In genomic region chr16:87715231-87715630, GRCh38 we compare ENCODE assay signal across 23 cellular contexts. TPM values are rescaled to one million over a fixed set of nuclear protein-coding genes. Genes with fewer than 3 reads are reported as not detected.
DNase-seq lines count a peak whose midpoint lies in the region; ATAC-seq lines count a peak whose summit lies in the region.
"Had no signal": no experiment of that assay in that cellular context is flagged by ENCODE, and none has a peak within 500 bp of the region (broad histone marks: within the 10 kb centered on the region; RNA-seq: fewer than 3 reads in every experiment).

No MANE protein-coding gene starts in this region.

- POLR2A ChIA-PET in activated CD4-positive, alpha-beta T cell treated with anti-CD3 and anti-CD28 coated beads, Interleukin-2, amount 10 ng/mL, durations not matched to agents 7 days and 5 days (lab: Charles Lee) = no interaction called here
- POLR2A ChIA-PET in T-cell (lab: Charles Lee) = no interaction called here

- no peaks in the 10 kb centered on the region for H3K9me3 Mint-ChIP-seq in activated CD4-positive, alpha-beta T cell treated with anti-CD3 and anti-CD28 coated beads, Interleukin-2, amount 10 ng/mL, durations not matched to agents 7 days and 5 days
- H3K9me3 Mint-ChIP-seq in T-cell = no peaks in the 10 kb centered on the region
- H3K9me3 Mint-ChIP-seq in immature natural killer cell = no peaks in the 10 kb centered on the region
- H3K9me3 Mint-ChIP-seq: activated T-helper 1 cell treated with anti-CD3 and anti-CD28 coated beads, Interleukin-12 subunit alpha, Interleukin-12 subunit beta, Interleukin-2, Interleukin-4 antibody, amounts not matched to agents 30 ng/mL and 10 ng/mL and 1 ng/mL, durations not matched to agents 14 hours and 24 hours and 36 hours had no signal

- peak overlapping the region in 4 of 11 experiments; percentile 82 to 86 (median 84); a peak in 7 of 22 replicates for H3K27ac ChIP-seq in BLaER1 treated with 17β-estradiol and CSF1 and Interleukin-3, amounts not matched to agents 10 nM and 100 nM
- H3K27ac ChIP-seq: ovary, stomach had no signal

- peak overlapping the region; percentile 91 for H3K27ac Mint-ChIP-seq in activated CD4-positive, alpha-beta T cell treated with anti-CD3 and anti-CD28 coated beads, Interleukin-2, amount 10 ng/mL, durations not matched to agents 7 days and 5 days
- H3K27ac Mint-ChIP-seq in T-cell = peak overlapping the region; percentile 86 to 93
- H3K27ac Mint-ChIP-seq in immature natural killer cell = peak overlapping the region; percentile 83 to 100 (median 96)
- H3K27ac Mint-ChIP-seq: activated T-helper 1 cell treated with anti-CD3 and anti-CD28 coated beads, Interleukin-12 subunit alpha, Interleukin-12 subunit beta, Interleukin-2, Interleukin-4 antibody, amounts not matched to agents 30 ng/mL and 10 ng/mL and 1 ng/mL, durations not matched to agents 14 hours and 24 hours and 36 hours had no signal

- ATAC-seq in T-cell (replicated peaks in 1 of 4) = no peak
- ATAC-seq: activated CD8-positive, alpha-beta memory T cell treated with anti-CD3 and anti-CD28 coated beads, Interleukin-2, amount 10 ng/mL, durations not matched to agents 7 days and 5 days; mucosa of descending colon; Right ventricle myocardium inferior had no signal

- DNase-seq in activated CD4-positive, alpha-beta T cell treated with anti-CD3 and anti-CD28 coated beads, Interleukin-2, amount 10 ng/mL, durations not matched to agents 7 days and 5 days = no peak
- DNase-seq in activated CD4-positive, alpha-beta T cell treated with anti-CD3 and anti-CD28 coated beads, Interleukin-2, amount 50 U/mL, for 4 hours = no peak
- DNase-seq in T-cell = no peak
- DNase-seq in immature natural killer cell = no peak
- no peak for DNase-seq in stimulated activated CD4-positive, alpha-beta T cell treated with anti-CD3 and anti-CD28 coated beads, Interleukin-4, amount 100 ng/mL, for 4 hours
- DNase-seq in NCI-H1105 (lab: John Stamatoyannopoulos, UW) = no peak
- no peak for DNase-seq in NCI-H2227 (lab: John Stamatoyannopoulos, UW; ENCODE audit: unreplicated experiment)
- DNase-seq: activated CD4-positive, alpha-beta T cell treated with anti-CD3 and anti-CD28 coated beads for 4 hours; activated CD8-positive, alpha-beta memory T cell treated with anti-CD3 and anti-CD28 coated beads, Interleukin-2, amount 10 ng/mL, durations not matched to agents 7 days and 5 days; central memory CD4-positive, alpha-beta T cell; GOT3; KG1; mammary epithelial cell; mucosa of descending colon; NCI-H1092 treated with DMSO at 0.1 percent for 48 hours; NCI-H187 treated with DMSO at 0.1 percent for 48 hours; NCI-H2171; NCI-H510A treated with DMSO at 0.1 percent for 48 hours; ovary; stomach had no signal

- no peaks in the 10 kb centered on the region for H3K27me3 Mint-ChIP-seq in activated CD4-positive, alpha-beta T cell treated with anti-CD3 and anti-CD28 coated beads, Interleukin-2, amount 10 ng/mL, durations not matched to agents 7 days and 5 days
- no peaks in the 10 kb centered on the region for H3K27me3 Mint-ChIP-seq in T-cell
- H3K27me3 Mint-ChIP-seq in immature natural killer cell (ENCODE audit: low read depth in 3 of 3) = peaks cover 0 to 13% (median 8%) of the 10 kb centered on the region in 3 donors
- H3K27me3 Mint-ChIP-seq: activated CD8-positive, alpha-beta memory T cell treated with anti-CD3 and anti-CD28 coated beads, Interleukin-2, amount 10 ng/mL, durations not matched to agents 7 days and 5 days had no signal

- H3K4me1 Mint-ChIP-seq in activated CD4-positive, alpha-beta T cell treated with anti-CD3 and anti-CD28 coated beads, Interleukin-2, amount 10 ng/mL, durations not matched to agents 7 days and 5 days = peaks cover 39% of the 10 kb centered on the region
- H3K4me1 Mint-ChIP-seq in T-cell (peaks cover 32 to 46% (median 37%) of the 10 kb centered on the region in 3 donors), immature natural killer cell (peaks cover 67 to 68% of the 10 kb centered on the region in 2 donors)

- CTCF ChIA-PET in activated CD4-positive, alpha-beta T cell treated with anti-CD3 and anti-CD28 coated beads, Interleukin-2, amount 10 ng/mL, durations not matched to agents 7 days and 5 days (lab: Charles Lee) = interaction anchor here (0.9 to 2.7 kb wide), 3 partner anchors 10 to 69 kb away, joined by 3 to 8 read pairs (median 6); no protein-coding TSS in a partner anchor
- CTCF ChIA-PET in T-cell (lab: Charles Lee) = no interaction called here

- peaks cover 40% of the 10 kb centered on the region for H3K36me3 Mint-ChIP-seq in activated CD4-positive, alpha-beta T cell treated with anti-CD3 and anti-CD28 coated beads, Interleukin-2, amount 10 ng/mL, durations not matched to agents 7 days and 5 days (ENCODE audit: low read depth)
- H3K36me3 Mint-ChIP-seq in T-cell (peaks cover 43% of the 10 kb centered on the region), immature natural killer cell (peaks cover 15 to 50% (median 24%) of the 10 kb centered on the region in 3 donors)

- H3K4me3 ChIP-seq in BLaER1 treated with 17β-estradiol and CSF1 and Interleukin-3, amounts not matched to agents 10 nM and 100 nM = no peak overlapping the region
- H3K4me3 ChIP-seq: mucosa of descending colon, ovary, stomach had no signal

- H3K4me2 ChIP-seq in BLaER1 treated with 17β-estradiol and CSF1 and Interleukin-3, amounts not matched to agents 10 nM and 100 nM = peak overlapping the region in 6 of 11 experiments; percentile 42 to 85 (median 82); a peak in 4 of 22 replicates

- H3K27me3 ChIP-seq in BLaER1 treated with 17β-estradiol and CSF1 and Interleukin-3, amounts not matched to agents 10 nM and 100 nM = no peaks in the 10 kb centered on the region
- H3K27me3 ChIP-seq: ovary, stomach had no signal

- peaks cover 0 to 22% (median under 1%) of the 10 kb centered on the region in 11 experiments; a peak in 7 of 22 replicates for H4K20me1 ChIP-seq in BLaER1 treated with 17β-estradiol and CSF1 and Interleukin-3, amounts not matched to agents 10 nM and 100 nM

- H3K36me3 ChIP-seq in BLaER1 treated with 17β-estradiol and CSF1 and Interleukin-3, amounts not matched to agents 10 nM and 100 nM = peaks cover 41 to 85% (median 76%) of the 10 kb centered on the region in 11 experiments; a peak in 21 of 22 replicates
- H3K36me3 ChIP-seq: ovary had no signal

- 0 out of 22 replicates have a peak overlapping the region, but pooled peaks of 1 of the 11 experiments have one; percentile 75 for H3K9ac ChIP-seq in BLaER1 treated with 17β-estradiol and CSF1 and Interleukin-3, amounts not matched to agents 10 nM and 100 nM

- H3K4me3 Mint-ChIP-seq in activated CD4-positive, alpha-beta T cell treated with anti-CD3 and anti-CD28 coated beads, Interleukin-2, amount 10 ng/mL, durations not matched to agents 7 days and 5 days = no peak overlapping the region
- H3K4me3 Mint-ChIP-seq in T-cell (peak overlapping the region in 1 of 3 donors; percentile 19), immature natural killer cell (peak overlapping the region; percentile 18 to 66 (median 46))
- H3K4me3 Mint-ChIP-seq: activated CD8-positive, alpha-beta memory T cell treated with anti-CD3 and anti-CD28 coated beads, Interleukin-2, amount 10 ng/mL, durations not matched to agents 7 days and 5 days; activated T-helper 1 cell treated with anti-CD3 and anti-CD28 coated beads, Interleukin-12 subunit alpha, Interleukin-12 subunit beta, Interleukin-2, Interleukin-4 antibody, amounts not matched to agents 30 ng/mL and 10 ng/mL and 1 ng/mL, durations not matched to agents 14 hours and 24 hours and 36 hours had no signal

- peaks cover 25 to 71% (median 54%) of the 10 kb centered on the region in 10 experiments for H3K4me1 ChIP-seq in BLaER1 treated with 17β-estradiol and CSF1 and Interleukin-3, amounts not matched to agents 10 nM and 100 nM
- H3K4me1 ChIP-seq: stomach had no signal

- peaks cover 0 to 28% (median 16%) of the 10 kb centered on the region in 11 experiments; a peak in 14 of 22 replicates for H3K9me3 ChIP-seq in BLaER1 treated with 17β-estradiol and CSF1 and Interleukin-3, amounts not matched to agents 10 nM and 100 nM (replicated peaks in 1 of 11)
- H3K9me3 ChIP-seq: mucosa of descending colon, ovary, stomach had no signal

RNA-seq across cellular contexts. Expression of gene KLHDC4, which starts 50.6 kb away (rescaled TPM):
- 100 to 1,000 TPM in 1 of 2 experiments, 10 to 100 TPM in 1; 83.2 to 102 TPM for total RNA-seq in activated CD4-positive, alpha-beta T cell treated with anti-CD3 and anti-CD28 coated beads, Interleukin-2, amount 10 ng/mL, durations not matched to agents 7 days and 5 days
- total RNA-seq in T-cell = 100 to 1,000 TPM; 104 to 136 (median 116) TPM
- 10 to 100 TPM; 52.0 to 70.0 (median 61.0) TPM for polyA plus RNA-seq in immature natural killer cell
